29 cellular contexts compared by ENCODE assay signal in the genomic region with DNA sequence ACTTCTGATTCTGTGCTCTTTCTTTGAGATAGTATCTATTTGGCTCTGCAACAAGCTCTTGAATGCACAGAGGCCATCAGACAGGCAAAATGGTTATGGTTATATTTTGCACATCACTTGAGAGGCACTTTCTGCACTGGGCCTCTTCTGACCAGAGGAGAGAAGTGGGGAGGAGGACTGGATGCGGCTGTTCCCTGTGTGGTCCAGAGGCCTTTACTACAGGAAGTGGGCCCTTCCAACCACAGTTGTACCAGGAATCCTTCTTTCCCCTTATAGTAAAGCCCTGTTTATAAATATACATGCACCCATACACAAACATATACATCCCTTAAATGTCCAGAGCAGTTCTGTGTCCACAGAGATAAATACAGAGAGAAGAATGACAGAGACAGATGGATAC.
DNase-seq lines count a peak whose midpoint lies in the region; ATAC-seq and TF ChIP-seq lines count a peak whose summit lies in the region.
"Had no signal": no experiment of that assay in that cellular context is flagged by ENCODE, and none has a peak within 500 bp of the region (broad histone marks: within the 10 kb centered on the region; RNA-seq: fewer than 3 reads in every experiment).

No MANE protein-coding gene starts in this region.

- H3K4me1 ChIP-seq in SJCRH30 (peaks cover 51% of the 10 kb centered on the region), neuronal stem cell (ENCODE audit: control insufficient read depth in 2 of 2, insufficient read depth in 1 of 2, low read depth in 1 of 2, low read length in 2 of 2) (peaks cover 0 to 1% of the 10 kb centered on the region in 2 donors)
- H3K4me1 ChIP-seq: A549; BE2C; BLaER1; BLaER1 treated with 17β-estradiol and CSF1 and Interleukin-3, amounts not matched to agents 10 nM and 100 nM; Caco-2 had no signal

- H3K23ac ChIP-seq in neuronal stem cell (ENCODE audit: low read depth, low read length, poor library complexity): no peak overlapping the region

- WGBS in neuronal stem cell (ENCODE audit: extremely low coverage in 2 of 2, insufficient read length in 2 of 2, insufficient replicate concordance in 1 of 2), 2 donors: no CpG with 5 or more reads among the region's 1 CpG

- H3K18ac ChIP-seq in neuronal stem cell (ENCODE audit: low read length): no peak overlapping the region

- no peak for TF ChIP-seq POLR2A in erythroblast (IDR thresholded peaks at IDR 0.05; ENCODE audit: low read length)

- no peaks in the 10 kb centered on the region for H3K79me1 ChIP-seq in neuronal stem cell (ENCODE audit: low read depth, low read length)

- no peak overlapping the region for H4K8ac ChIP-seq in neuronal stem cell (ENCODE audit: low read depth, low read length)

- no peak overlapping the region for H3K9ac ChIP-seq in neuronal stem cell (ENCODE audit: low read depth, low read length, poor library complexity)
- H3K9ac ChIP-seq: BLaER1; BLaER1 treated with 17β-estradiol and CSF1 and Interleukin-3, amounts not matched to agents 10 nM and 100 nM had no signal

- H2AFZ ChIP-seq in neuronal stem cell (ENCODE audit: low read length): peak overlapping the region; percentile 14

- H2BK12ac ChIP-seq in neuronal stem cell (ENCODE audit: low read length): no peak overlapping the region

- H3K9me3 ChIP-seq in SJCRH30 (replicated peaks): no peaks in the 10 kb centered on the region
- no peaks in the 10 kb centered on the region for H3K9me3 ChIP-seq in neuronal stem cell (replicated peaks in 1 of 2; ENCODE audit: control insufficient read depth in 2 of 2, insufficient read depth in 1 of 2, low read depth in 1 of 2, low read length in 2 of 2)
- H3K9me3 ChIP-seq: A549; BE2C; BLaER1; BLaER1 treated with 17β-estradiol and CSF1 and Interleukin-3, amounts not matched to agents 10 nM and 100 nM; Caco-2 had no signal

- H3K4me2 ChIP-seq in neuronal stem cell (ENCODE audit: insufficient read depth, low read length, poor library complexity, severe bottlenecking): no peak overlapping the region
- H3K4me2 ChIP-seq: A549; BLaER1; BLaER1 treated with 17β-estradiol and CSF1 and Interleukin-3, amounts not matched to agents 10 nM and 100 nM had no signal

- no peak overlapping the region for H3K4ac ChIP-seq in neuronal stem cell (ENCODE audit: low read length)

- H4K91ac ChIP-seq in neuronal stem cell (ENCODE audit: low read depth, low read length, poor library complexity): no peak overlapping the region

- H2BK15ac ChIP-seq in neuronal stem cell (ENCODE audit: low read length): no peak overlapping the region

- peak; percentile 76 to 83 for DNase-seq in SJCRH30
- no peak for DNase-seq in neuronal stem cell (ENCODE audit: low spot score)
- no peak for DNase-seq in Right ventricle myocardium superior
- no peak for DNase-seq in erythroblast (lab: John Stamatoyannopoulos, UW)
- DNase-seq: 8988T; ACHN; AML-193; BE2C; C1 segment of cervical spinal cord; Caco-2; Calu3; CD4-positive, alpha-beta memory T cell; CD4-positive, alpha-beta T cell; CD4-positive, CD25-positive, alpha-beta regulatory T cell; CD8-positive, alpha-beta memory T cell; CD8-positive, alpha-beta T cell; COR-L47; DMS 273 treated with DMSO at 0.1 percent for 48 hours; DMS153; DMS53; DMS79; DMS79 treated with DMSO at 0.1 percent for 48 hours; DND-41; EL had no signal

- no peak for ATAC-seq in Right ventricle myocardium superior (ENCODE audit: poor library complexity)
- ATAC-seq: A549; CD8-positive, alpha-beta T cell had no signal

- H3K36me3 ChIP-seq in SJCRH30: no peaks in the 10 kb centered on the region
- H3K36me3 ChIP-seq in neuronal stem cell (replicated peaks in 1 of 2; ENCODE audit: control insufficient read depth in 2 of 2, insufficient read depth in 2 of 2, low read length in 2 of 2): no peaks in the 10 kb centered on the region
- H3K36me3 ChIP-seq: BE2C; BLaER1; BLaER1 treated with 17β-estradiol and CSF1 and Interleukin-3, amounts not matched to agents 10 nM and 100 nM had no signal

- H3K27me3 ChIP-seq in SJCRH30 (no peaks in the 10 kb centered on the region), neuronal stem cell (ENCODE audit: control insufficient read depth in 3 of 3, insufficient read depth in 3 of 3, low read depth in 1 of 3, low read length in 3 of 3) (no peaks in the 10 kb centered on the region)
- H3K27me3 ChIP-seq: BE2C; BLaER1; BLaER1 treated with 17β-estradiol and CSF1 and Interleukin-3, amounts not matched to agents 10 nM and 100 nM had no signal

- no peak overlapping the region for H2BK5ac ChIP-seq in neuronal stem cell (ENCODE audit: low read length)

- no peak overlapping the region for H2BK120ac ChIP-seq in neuronal stem cell (ENCODE audit: low read depth, low read length)

- intact Hi-C loops in Right ventricle myocardium superior (cut with DNase I): no loop called here

- no peak overlapping the region for H3K14ac ChIP-seq in neuronal stem cell (ENCODE audit: low read length)

- H3K27ac ChIP-seq in SJCRH30 (peak overlapping the region; percentile 81), neuronal stem cell (replicated peaks; ENCODE audit: low read length) (no peak overlapping the region)
- H3K27ac ChIP-seq: 22Rv1; A549; BLaER1; BLaER1 treated with 17β-estradiol and CSF1 and Interleukin-3, amounts not matched to agents 10 nM and 100 nM; C4-2B had no signal

- no peak overlapping the region for H2AK5ac ChIP-seq in neuronal stem cell (ENCODE audit: low read depth, low read length)

- H3K4me3 ChIP-seq in SJCRH30: no peak overlapping the region
- H3K4me3 ChIP-seq in neuronal stem cell (ENCODE audit: low read length in 2 of 2): no peak overlapping the region
- H3K4me3 ChIP-seq: A549; BLaER1; BLaER1 treated with 17β-estradiol and CSF1 and Interleukin-3, amounts not matched to agents 10 nM and 100 nM had no signal

Comparison
In these comparisons a context has a peak if more than half of its experiments do, and no peak if none do; other contexts are left out.
1. DNase-seq: peak in SJCRH30 (2 of 2); none in neuronal stem cell (single experiment), Right ventricle myocardium superior (single experiment) and erythroblast (0 of 2).